In genomic region chr4:17060230-17060629, GRCh38 we compare ENCODE assay signal across 25 cellular contexts.
"Had no signal": no experiment of that assay in that cellular context is flagged by ENCODE, and none has a peak within 500 bp of the region (broad histone marks: within the 10 kb centered on the region; RNA-seq: fewer than 3 reads in every experiment).

No MANE protein-coding gene starts in this region.

- H3K36me3 ChIP-seq: adrenal gland, ascending aorta, brain microvascular endothelial cell, colonic mucosa, lower lobe of right lung, spleen, upper lobe of left lung had no signal

- H3K9me3 ChIP-seq: adrenal gland, ascending aorta, colonic mucosa, lower lobe of right lung, spleen, upper lobe of left lung had no signal

- DNase-seq: activated CD4-positive, alpha-beta T cell treated with anti-CD3 and anti-CD28 coated beads, Interleukin-2, amount 50 U/mL, for 4 hours; activated CD8-positive, alpha-beta memory T cell treated with anti-CD3 and anti-CD28 coated beads for 24 hours; activated CD8-positive, alpha-beta memory T cell treated with anti-CD3 and anti-CD28 coated beads, Interleukin-2, amount 50 U/mL, for 4 hours; activated T-cell treated with anti-CD3 and anti-CD28 coated beads, Interleukin-2, amount 50 U/mL, for 24 hours; adrenal gland; brain microvascular endothelial cell; colonic mucosa; dorsolateral prefrontal cortex; effector memory CD8-positive, alpha-beta T cell; foreskin keratinocyte; kidney; lower lobe of right lung; naive thymus-derived CD4-positive, alpha-beta T cell; occipital lobe; spleen; stimulated activated CD4-positive, alpha-beta T cell treated with anti-CD3 and anti-CD28 coated beads, Interleukin-4, amount 100 ng/mL, for 1 hour; stimulated activated naive CD4-positive, alpha-beta T cell; T-helper 9 cell; upper lobe of left lung had no signal

- ATAC-seq: activated naive CD4-positive, alpha-beta T cell treated with anti-CD3 and anti-CD28 coated beads, Interleukin-2, amount 50 U/mL, for 72 hours; activated T-helper 17 cell treated with anti-CD3 and anti-CD28 coated beads, Interleukin-2, amount 50 U/mL, for 72 hours; effector memory CD8-positive, alpha-beta T cell; foreskin keratinocyte; left lobe of liver; naive thymus-derived CD4-positive, alpha-beta T cell; WTC11 had no signal

- H3K9me3 Mint-ChIP-seq: activated naive CD4-positive, alpha-beta T cell treated with anti-CD3 and anti-CD28 coated beads, Interleukin-2, amount 50 U/mL, for 72 hours; activated T-cell treated with anti-CD3 and anti-CD28 coated beads, Interleukin-2, amount 50 U/mL, for 24 hours; activated T-helper 17 cell treated with anti-CD3 and anti-CD28 coated beads, Interleukin-2, amount 50 U/mL, for 72 hours; neural crest cell had no signal

- H3K4me3 ChIP-seq: adrenal gland, ascending aorta, colonic mucosa, dorsolateral prefrontal cortex, lower lobe of right lung, spleen, upper lobe of left lung had no signal

- H3K4me1 Mint-ChIP-seq: activated T-helper 17 cell treated with anti-CD3 and anti-CD28 coated beads, Interleukin-2, amount 50 U/mL, for 72 hours; naive thymus-derived CD4-positive, alpha-beta T cell; neural crest cell had no signal

- H3K27me3 ChIP-seq: adrenal gland, ascending aorta, brain microvascular endothelial cell, colonic mucosa, dorsolateral prefrontal cortex, foreskin keratinocyte, spleen, upper lobe of left lung had no signal

- H3K36me3 Mint-ChIP-seq: activated naive CD4-positive, alpha-beta T cell treated with anti-CD3 and anti-CD28 coated beads, Interleukin-2, amount 50 U/mL, for 72 hours; naive thymus-derived CD4-positive, alpha-beta T cell; WTC11 had no signal

- H3K27me3 Mint-ChIP-seq: activated T-cell treated with anti-CD3 and anti-CD28 coated beads, Interleukin-2, amount 50 U/mL, for 24 hours had no signal

- H3K4me3 Mint-ChIP-seq: activated T-cell treated with anti-CD3 and anti-CD28 coated beads, Interleukin-2, amount 50 U/mL, for 24 hours; activated T-helper 17 cell treated with anti-CD3 and anti-CD28 coated beads, Interleukin-2, amount 50 U/mL, for 72 hours; effector memory CD8-positive, alpha-beta T cell; naive thymus-derived CD4-positive, alpha-beta T cell; neural crest cell; WTC11 had no signal

- H3K27ac Mint-ChIP-seq: activated naive CD4-positive, alpha-beta T cell treated with anti-CD3 and anti-CD28 coated beads, Interleukin-2, amount 50 U/mL, for 72 hours; activated T-cell treated with anti-CD3 and anti-CD28 coated beads, Interleukin-2, amount 50 U/mL, for 24 hours; activated T-helper 17 cell treated with anti-CD3 and anti-CD28 coated beads, Interleukin-2, amount 50 U/mL, for 72 hours; effector memory CD8-positive, alpha-beta T cell; naive thymus-derived CD4-positive, alpha-beta T cell; WTC11 had no signal
